8 cellular contexts compared by ENCODE assay signal in the genomic region with DNA sequence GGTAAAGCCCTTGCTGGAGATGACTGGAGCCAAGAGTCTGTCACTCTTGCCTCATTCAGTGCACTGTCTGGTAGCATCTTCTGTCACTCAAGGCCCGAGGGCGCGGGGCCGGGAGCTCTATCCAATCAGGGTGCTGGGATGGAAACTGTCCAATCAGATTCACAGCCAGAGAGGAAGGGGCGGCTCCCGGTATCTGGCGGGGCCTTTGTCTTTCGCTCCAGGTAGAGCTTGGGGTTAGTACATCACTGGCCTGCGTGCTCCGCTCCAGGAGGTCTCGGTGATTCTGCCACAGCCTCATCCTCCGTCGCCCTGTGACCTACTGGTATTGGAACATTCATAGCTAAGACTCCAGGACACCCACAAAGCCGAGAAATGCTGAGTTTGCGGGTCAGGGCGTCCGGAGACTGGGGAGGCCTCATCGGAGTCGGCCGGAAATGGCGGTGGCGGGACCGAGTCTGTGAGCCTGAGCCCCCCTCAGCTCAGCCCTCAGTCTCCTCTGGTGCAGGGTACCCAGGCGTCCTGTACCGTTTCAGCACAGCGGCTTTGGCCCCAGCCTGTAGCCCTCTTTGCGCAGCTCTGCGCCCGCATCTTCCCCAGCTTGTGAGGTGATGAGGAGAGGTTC. TPM values are rescaled to one million over a fixed set of nuclear protein-coding genes. Genes with fewer than 3 reads are reported as not detected.
A peak's percentile ranks its signal among the peaks of the same experiment; 100 is the strongest.
DNase-seq lines count a peak whose midpoint lies in the region; ATAC-seq and TF ChIP-seq lines count a peak whose summit lies in the region.

No MANE protein-coding gene starts in this region.

- no peaks in the 10 kb centered on the region for H3K27me3 ChIP-seq in neuron (ENCODE audit: insufficient read depth, low read length)

- H3K27ac Mint-ChIP-seq in stimulated activated naive CD8-positive, alpha-beta T cell treated with anti-CD3 and anti-CD28 coated beads, Interleukin-15, amount 100 ng/mL, for 72 hours, result peak overlapping the region; percentile 99

- DNase-seq in AG20443 (ENCODE audit: low spot score), result peak; percentile 96
- peak; percentile 54 for DNase-seq in activated gamma-delta T cell (lab: John Stamatoyannopoulos, UW)
- peak; percentile 22 for DNase-seq in foreskin melanocyte
- peak; percentile 90 to 97 for DNase-seq in stimulated activated naive CD8-positive, alpha-beta T cell treated with anti-CD3 and anti-CD28 coated beads, Interleukin-15, amount 100 ng/mL, for 72 hours

- peaks cover 42% of the 10 kb centered on the region for H3K4me1 Mint-ChIP-seq in stimulated activated naive CD8-positive, alpha-beta T cell treated with anti-CD3 and anti-CD28 coated beads, Interleukin-15, amount 100 ng/mL, for 72 hours

- no peaks in the 10 kb centered on the region for H3K9me3 ChIP-seq in neuron (ENCODE audit: low read length)

- peaks cover 2% of the 10 kb centered on the region for H3K36me3 ChIP-seq in neuron (ENCODE audit: insufficient read depth, low read length)

- no peaks in the 10 kb centered on the region for H3K27me3 Mint-ChIP-seq in stimulated activated naive CD8-positive, alpha-beta T cell treated with anti-CD3 and anti-CD28 coated beads, Interleukin-15, amount 100 ng/mL, for 72 hours

- peaks cover 0 to 8% of the 10 kb centered on the region in 2 donors for H3K9me3 Mint-ChIP-seq in stimulated activated naive CD8-positive, alpha-beta T cell treated with anti-CD3 and anti-CD28 coated beads, Interleukin-15, amount 100 ng/mL, for 72 hours

- peak overlapping the region; percentile 98 for H3K4me3 Mint-ChIP-seq in stimulated activated naive CD8-positive, alpha-beta T cell treated with anti-CD3 and anti-CD28 coated beads, Interleukin-15, amount 100 ng/mL, for 72 hours

- peak; percentile 99 for ATAC-seq in HG03460 (IDR thresholded peaks at IDR 0.05; ENCODE audit: unreplicated experiment)
- peak; percentile 100 for ATAC-seq in stimulated activated naive CD8-positive, alpha-beta T cell treated with anti-CD3 and anti-CD28 coated beads, Interleukin-15, amount 100 ng/mL, for 72 hours

- H3K4me1 ChIP-seq in neuron (ENCODE audit: insufficient read depth, low read length), result peaks cover 7% of the 10 kb centered on the region

- H2AFZ ChIP-seq in neuron (ENCODE audit: low read depth, low read length), result peak overlapping the region; percentile 82

- peak overlapping the region; percentile 75 for H3K4me3 ChIP-seq in neuron (ENCODE audit: low read length)

- TF ChIP-seq POLR2A in GM19099 (IDR thresholded peaks at IDR 0.05; ENCODE audit: extremely low read depth, insufficient read length, low read depth), result peak; percentile 45

TF ChIP-seq in PFSK-1, 5 proteins besides CTCF, POLR2A, EP300 and RAD21:
- no peak for TF ChIP-seq FOXP2 (optimal IDR thresholded peaks at IDR 0.05; ENCODE audit: borderline replicate concordance, extremely low read depth, extremely low read length, insufficient read depth)
- TF ChIP-seq, protein P1, sequence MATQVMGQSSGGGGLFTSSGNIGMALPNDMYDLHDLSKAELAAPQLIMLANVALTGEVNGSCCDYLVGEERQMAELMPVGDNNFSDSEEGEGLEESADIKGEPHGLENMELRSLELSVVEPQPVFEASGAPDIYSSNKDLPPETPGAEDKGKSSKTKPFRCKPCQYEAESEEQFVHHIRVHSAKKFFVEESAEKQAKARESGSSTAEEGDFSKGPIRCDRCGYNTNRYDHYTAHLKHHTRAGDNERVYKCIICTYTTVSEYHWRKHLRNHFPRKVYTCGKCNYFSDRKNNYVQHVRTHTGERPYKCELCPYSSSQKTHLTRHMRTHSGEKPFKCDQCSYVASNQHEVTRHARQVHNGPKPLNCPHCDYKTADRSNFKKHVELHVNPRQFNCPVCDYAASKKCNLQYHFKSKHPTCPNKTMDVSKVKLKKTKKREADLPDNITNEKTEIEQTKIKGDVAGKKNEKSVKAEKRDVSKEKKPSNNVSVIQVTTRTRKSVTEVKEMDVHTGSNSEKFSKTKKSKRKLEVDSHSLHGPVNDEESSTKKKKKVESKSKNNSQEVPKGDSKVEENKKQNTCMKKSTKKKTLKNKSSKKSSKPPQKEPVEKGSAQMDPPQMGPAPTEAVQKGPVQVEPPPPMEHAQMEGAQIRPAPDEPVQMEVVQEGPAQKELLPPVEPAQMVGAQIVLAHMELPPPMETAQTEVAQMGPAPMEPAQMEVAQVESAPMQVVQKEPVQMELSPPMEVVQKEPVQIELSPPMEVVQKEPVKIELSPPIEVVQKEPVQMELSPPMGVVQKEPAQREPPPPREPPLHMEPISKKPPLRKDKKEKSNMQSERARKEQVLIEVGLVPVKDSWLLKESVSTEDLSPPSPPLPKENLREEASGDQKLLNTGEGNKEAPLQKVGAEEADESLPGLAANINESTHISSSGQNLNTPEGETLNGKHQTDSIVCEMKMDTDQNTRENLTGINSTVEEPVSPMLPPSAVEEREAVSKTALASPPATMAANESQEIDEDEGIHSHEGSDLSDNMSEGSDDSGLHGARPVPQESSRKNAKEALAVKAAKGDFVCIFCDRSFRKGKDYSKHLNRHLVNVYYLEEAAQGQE (IDR thresholded peaks at IDR 0.05; ENCODE audit: insufficient read depth in 1 of 2, low read depth in 2 of 2, low read length in 2 of 2), result peak in 1 of 2 experiments; percentile 11; a peak in 1 of 4 replicates
- no peak for TF ChIP-seq SIN3A (IDR thresholded peaks at IDR 0.05; ENCODE audit: borderline replicate concordance, insufficient read depth, low read length)
- peak; percentile 94 for TF ChIP-seq POLR2AphosphoS5 (IDR thresholded peaks at IDR 0.05; ENCODE audit: low read depth, low read length)
- peak; percentile 81 for TF ChIP-seq TAF1 (IDR thresholded peaks at IDR 0.05; ENCODE audit: borderline replicate concordance, insufficient read depth, low read length)

RNA-seq across cellular contexts. Expression of a gene that starts 20.6 kb away (rescaled TPM):
- polyA plus RNA-seq in PFSK-1 (2012; ENCODE audit: insufficient read length, low read depth), result 2.5 TPM

Comparison
In these comparisons a context has a peak if more than half of its experiments do, and no peak if none do; other contexts are left out.
1. Peak in every context shown above with its lines: DNase-seq, ATAC-seq and H3K4me3 ChIP-seq.
2. DNase-seq: peak in every context shown above with its lines; median percentile 96 in AG20443; 94 in stimulated activated naive CD8-positive, alpha-beta T cell treated with anti-CD3 and anti-CD28 coated beads, Interleukin-15, amount 100 ng/mL, for 72 hours; 54 in activated gamma-delta T cell; 22 in foreskin melanocyte.